In genomic region chr20:62740286-62741141, GRCh38 we compare ENCODE assay signal across 8 cellular contexts. TPM values are rescaled to one million over a fixed set of nuclear protein-coding genes. Genes with fewer than 3 reads are reported as not detected.
DNase-seq lines count a peak whose midpoint lies in the region; ATAC-seq and TF ChIP-seq lines count a peak whose summit lies in the region.

No MANE protein-coding gene starts in this region.

- peak overlapping the region; percentile 82 for H2BK5ac ChIP-seq in IMR-90 (ENCODE audit: low read depth, low read length, poor library complexity, severe bottlenecking)

- no peaks in the 10 kb centered on the region for H3F3A ChIP-seq in neural cell (ENCODE audit: insufficient read depth, low read length, poor library complexity, severe bottlenecking)

- no peak for TF ChIP-seq RAD21 in IMR-90 (IDR thresholded peaks at IDR 0.05; ENCODE audit: low read length)
- no peak for TF ChIP-seq RAD21 in neural cell (conservative IDR thresholded peaks at IDR 0.05)

- H3K27ac ChIP-seq in BLaER1 (peak overlapping the region; percentile 86), IMR-90 (ENCODE audit: insufficient read depth, low read length) (peak overlapping the region; percentile 58), neural cell (ENCODE audit: low read length) (no peak overlapping the region), thoracic aorta (peak overlapping the region in 1 of 2 donors; percentile 8)

- H4K5ac ChIP-seq in IMR-90 (ENCODE audit: low read depth, low read length), result peak overlapping the region; percentile 69

- TF ChIP-seq CTCF in IMR-90 (conservative IDR thresholded peaks at IDR 0.05; ENCODE audit: low read depth, low read length), result no peak
- no peak for TF ChIP-seq CTCF in choroid plexus epithelial cell (conservative IDR thresholded peaks at IDR 0.05; ENCODE audit: low read depth, low read length)
- TF ChIP-seq CTCF in neural cell (IDR thresholded peaks at IDR 0.05; ENCODE audit: poor library complexity, severe bottlenecking), result no peak
- TF ChIP-seq CTCF in thoracic aorta (IDR thresholded peaks at IDR 0.05), result no peak

- H3K4me2 ChIP-seq in BLaER1 (peak overlapping the region; percentile 99), IMR-90 (ENCODE audit: low read depth, low read length) (peak overlapping the region; percentile 52), neural cell (ENCODE audit: low read length) (no peak overlapping the region)

- ATAC-seq in GM21447 (IDR thresholded peaks at IDR 0.05; ENCODE audit: unreplicated experiment), result peak; percentile 68
- peak; percentile 89 for ATAC-seq in IMR-90 (ENCODE audit: low read depth)
- peak; percentile 85 to 86 for ATAC-seq in activated CD4-positive, CD25-positive, alpha-beta regulatory T cell treated with anti-CD3 and anti-CD28 coated beads, Interleukin-2, amount 50 U/mL, for 24 hours
- ATAC-seq in thoracic aorta (ENCODE audit: insufficient number of reproducible peaks, low FRiP score, low read depth), result no peak

- POLR2A ChIA-PET in IMR-90 (lab: Charles Lee; ENCODE audit: unreplicated experiment), result no interaction called here

- H3K4ac ChIP-seq in IMR-90 (ENCODE audit: low read depth, low read length), result peak overlapping the region; percentile 94

- H2AK5ac ChIP-seq in IMR-90 (ENCODE audit: low read depth, low read length), result peak overlapping the region; percentile 68

- no peaks in the 10 kb centered on the region for H3K9me3 ChIP-seq in BLaER1
- H3K9me3 ChIP-seq in IMR-90 (ENCODE audit: control insufficient read depth, insufficient read depth, low read length), result no peaks in the 10 kb centered on the region
- H3K9me3 ChIP-seq in neural cell (ENCODE audit: low read length), result no peaks in the 10 kb centered on the region
- no peaks in the 10 kb centered on the region for H3K9me3 ChIP-seq in thoracic aorta

- H3K9me2 ChIP-seq in neural cell (ENCODE audit: insufficient read depth, low read length), result no peaks in the 10 kb centered on the region

- peak overlapping the region; percentile 50 for H3K14ac ChIP-seq in IMR-90 (replicated peaks; ENCODE audit: low read depth, low read length)

- BruUV-seq in IMR-90 (replicated peaks; lab: Mats Ljungman, UMichigan), result no TSS peak

- H2BK120ac ChIP-seq in IMR-90 (ENCODE audit: low read depth, low read length), result peak overlapping the region; percentile 98

- 33% methylated on average over 6 of the region's 28 CpGs; no CpG with 5 or more reads in 1 of the 2 experiments for WGBS in IMR-90 (ENCODE audit: extremely low coverage in 2 of 2, insufficient read length in 1 of 2), 2 experiments

- H4K8ac ChIP-seq in IMR-90 (ENCODE audit: low read depth in 2 of 2, low read length in 2 of 2), result peak overlapping the region; percentile 77 to 91

- CTCF ChIA-PET in IMR-90 (lab: Yijun Ruan, JAX), result interaction anchor here (1.4 kb wide), 1 partner anchor 36 kb away, joined by 4 read pairs; no protein-coding TSS in a partner anchor

- dilution Hi-C loops in IMR-90 (cut with HindIII; ENCODE audit: low sequenced_read_pairs, unreplicated experiment), result no loop called here

- H4K91ac ChIP-seq in IMR-90 (ENCODE audit: insufficient read depth, low read depth, low read length), result peak overlapping the region; percentile 97

- peak; percentile 95 for DNase-seq in IMR-90
- DNase-seq in choroid plexus epithelial cell (ENCODE audit: low read depth), result peak; percentile 67
- no peak for DNase-seq in thoracic aorta (ENCODE audit: low spot score)
- no peak for DNase-seq in NCI-H1048 (lab: John Stamatoyannopoulos, UW)

- peak overlapping the region; percentile 77 for H3K9ac ChIP-seq in BLaER1
- H3K9ac ChIP-seq in IMR-90 (ENCODE audit: low read depth, low read length), result no peak overlapping the region
- no peak overlapping the region for H3K9ac ChIP-seq in neural cell (ENCODE audit: low read length)

- peaks cover 14% of the 10 kb centered on the region for H3K9me1 ChIP-seq in IMR-90 (ENCODE audit: insufficient read depth, low read length)

- H3K4me1 ChIP-seq in BLaER1, result peaks cover 82% of the 10 kb centered on the region
- peaks cover 13% of the 10 kb centered on the region for H3K4me1 ChIP-seq in IMR-90 (ENCODE audit: control insufficient read depth, insufficient read depth, low read length)
- no peaks in the 10 kb centered on the region for H3K4me1 ChIP-seq in thoracic aorta (ENCODE audit: control insufficient read depth in 1 of 2, low read depth in 2 of 2)

- peak overlapping the region; percentile 12 for H3K18ac ChIP-seq in IMR-90 (ENCODE audit: low read depth, low read length)

- peak overlapping the region; percentile 89 for H2AK9ac ChIP-seq in IMR-90 (replicated peaks; ENCODE audit: low read depth, low read length, poor library complexity)

- H3K4me3 ChIP-seq in BLaER1 (peak overlapping the region; percentile 59), IMR-90 (ENCODE audit: insufficient read depth, low read depth, low read length) (no peak overlapping the region), choroid plexus epithelial cell (ENCODE audit: low read depth, low read length) (no peak overlapping the region), neural cell (ENCODE audit: low read length) (no peak overlapping the region), thoracic aorta (peak overlapping the region; percentile 34)

- peak overlapping the region; percentile 61 for H3K56ac ChIP-seq in IMR-90 (ENCODE audit: extremely low read depth, insufficient read depth, low read length)

- peak overlapping the region; percentile 91 for H2BK20ac ChIP-seq in IMR-90 (ENCODE audit: low read depth, low read length)

- H3K79me2 ChIP-seq in neural cell (replicated peaks; ENCODE audit: insufficient read depth, low read length), result no peaks in the 10 kb centered on the region

- no peaks in the 10 kb centered on the region for H3K36me3 ChIP-seq in BLaER1
- no peaks in the 10 kb centered on the region for H3K36me3 ChIP-seq in IMR-90 (ENCODE audit: control insufficient read depth, insufficient read depth, low read length)
- no peaks in the 10 kb centered on the region for H3K36me3 ChIP-seq in neural cell (ENCODE audit: insufficient read depth, low read length)
- no peaks in the 10 kb centered on the region for H3K36me3 ChIP-seq in thoracic aorta

- TF ChIP-seq POLR2A in IMR-90 (IDR thresholded peaks at IDR 0.05; ENCODE audit: low read depth, low read length), result no peak

- H3K23ac ChIP-seq in IMR-90 (ENCODE audit: low read depth, low read length), result peak overlapping the region; percentile 79; the same call in 1 of the 2 replicates

- H2AFZ ChIP-seq in IMR-90 (replicated peaks; ENCODE audit: low read length, poor library complexity) (peak overlapping the region; percentile 95), neural cell (ENCODE audit: low read depth, low read length) (no peak overlapping the region)

- in situ Hi-C loops in IMR-90 (cut with MboI; ENCODE audit: low sequenced_read_pairs), result no loop called here

- H3K79me1 ChIP-seq in IMR-90 (ENCODE audit: low read depth in 1 of 2, low read length in 2 of 2), result peaks cover 0 to 9% of the 10 kb centered on the region in 2 experiments; a peak in 1 of 4 replicates

- H3K27me3 ChIP-seq in BLaER1, result no peaks in the 10 kb centered on the region
- H3K27me3 ChIP-seq in IMR-90 (ENCODE audit: control insufficient read depth, insufficient read depth, low read length), result no peaks in the 10 kb centered on the region
- no peaks in the 10 kb centered on the region for H3K27me3 ChIP-seq in neural cell (ENCODE audit: insufficient read depth, low read depth, low read length)
- H3K27me3 ChIP-seq in thoracic aorta (replicated peaks; ENCODE audit: insufficient read depth), result no peaks in the 10 kb centered on the region

- peak; percentile 40 for TF ChIP-seq EP300 in neural cell (conservative IDR thresholded peaks at IDR 0.05; ENCODE audit: poor library complexity, severe bottlenecking)

- H4K20me1 ChIP-seq in BLaER1 (peaks cover 27% of the 10 kb centered on the region), IMR-90 (ENCODE audit: insufficient read depth, low read length) (no peaks in the 10 kb centered on the region), neural cell (ENCODE audit: insufficient read depth) (no peaks in the 10 kb centered on the region)

- peak overlapping the region; percentile 38; the same call in 1 of the 3 replicates for H2BK15ac ChIP-seq in IMR-90 (ENCODE audit: low read depth, low read length)

- intact Hi-C loops in IMR-90 (cut with micrococcal nuclease), result no loop called here

TF ChIP-seq in IMR-90, 13 proteins besides CTCF, POLR2A, EP300 and RAD21 (continues in another document):
- no peak for TF ChIP-seq ELK1 (IDR thresholded peaks at IDR 0.05; ENCODE audit: borderline replicate concordance, low read depth, low read length)
- no peak for TF ChIP-seq CHD1 (IDR thresholded peaks at IDR 0.05; ENCODE audit: low read depth, low read length)

TF ChIP-seq in neural cell, 6 proteins besides CTCF, POLR2A, EP300 and RAD21 (continues in another document):
- TF ChIP-seq POLR2AphosphoS5 (IDR thresholded peaks at IDR 0.05) (no peak), SMC3 (conservative IDR thresholded peaks at IDR 0.05; ENCODE audit: poor library complexity) (no peak), MXI1 (conservative IDR thresholded peaks at IDR 0.05; ENCODE audit: poor library complexity, severe bottlenecking) (no peak), TAF1 (IDR thresholded peaks at IDR 0.05; ENCODE audit: low read depth) (no peak), EZH2 (IDR thresholded peaks at IDR 0.05; ENCODE audit: borderline replicate concordance, insufficient read depth, low read length, poor library complexity, severe bottlenecking) (no peak)

RNA-seq across cellular contexts. Expression of gene NTSR1, which starts 31.9 kb away (rescaled TPM):
- total RNA-seq in IMR-90 (2012; rRNA removed) (0.54 and 0.56 TPM in 2 replicates), thoracic aorta (not detected)
- polyA plus RNA-seq in IMR-90 (2012; rRNA removed) (1.8 and 2.3 TPM in 2 replicates), neural cell (0.05 and 0.22 TPM in 2 replicates)
- polyA plus RNA-seq in IMR-90 (2012; cell fraction: cytosol; rRNA removed), result 1.1 and 1.9 TPM in 2 replicates
- polyA plus RNA-seq in IMR-90 (2012; cell fraction: nucleus; rRNA removed; ENCODE audit: low replicate concordance), result 1.2 and 2.9 TPM in 2 replicates
- polyA minus RNA-seq in neural cell, result not detected in 2 replicates

RNA-seq across cellular contexts. Expression of gene MRGBP, which starts 55.8 kb away (rescaled TPM):
- total RNA-seq in IMR-90 (2012; rRNA removed) (18.3 and 21.9 TPM in 2 replicates), thoracic aorta (1 to 10 TPM; 5.7 to 9.1 TPM)
- polyA plus RNA-seq in IMR-90 (2012; rRNA removed) (15.5 and 17.7 TPM in 2 replicates), neural cell (20.1 and 24.1 TPM in 2 replicates)
- polyA plus RNA-seq in IMR-90 (2012; cell fraction: cytosol; rRNA removed), result 14.9 and 16.0 TPM in 2 replicates
- 21.4 and 23.1 TPM in 2 replicates for polyA plus RNA-seq in IMR-90 (2012; cell fraction: nucleus; rRNA removed; ENCODE audit: low replicate concordance)
- polyA minus RNA-seq in neural cell, result 23.3 and 24.1 TPM in 2 replicates

Comparison
In these comparisons a context has a peak if more than half of its experiments do, and no peak if none do; other contexts are left out.
1. H3K4me3 ChIP-seq: peak in BLaER1 (single experiment) and thoracic aorta (single experiment); none in IMR-90 (single experiment), choroid plexus epithelial cell (single experiment) and neural cell (single experiment).
2. DNase-seq: peak in IMR-90 (single experiment) and choroid plexus epithelial cell (single experiment); none in thoracic aorta (single experiment) and NCI-H1048 (single experiment).